In genomic region chr2:71696381-71696780, GRCh38 we compare ENCODE assay signal across 24 cellular contexts.
DNase-seq lines count a peak whose midpoint lies in the region; ATAC-seq and TF ChIP-seq lines count a peak whose summit lies in the region.
"Had no signal": no experiment of that assay in that cellular context is flagged by ENCODE, and none has a peak within 500 bp of the region (broad histone marks: within the 10 kb centered on the region; RNA-seq: fewer than 3 reads in every experiment).

No MANE protein-coding gene starts in this region.

- CTCF ChIA-PET in activated CD4-positive, alpha-beta T cell treated with anti-CD3 and anti-CD28 coated beads, Interleukin-2, amount 10 ng/mL, durations not matched to agents 7 days and 5 days (lab: Charles Lee): interaction anchor here (1.3 kb wide), 1 partner anchor 8 kb away, joined by 5 read pairs; no protein-coding TSS in a partner anchor

- no peak overlapping the region for H3K27ac Mint-ChIP-seq in GM23338
- H3K27ac Mint-ChIP-seq in chondrocyte (ENCODE audit: unreplicated experiment): peak overlapping the region; percentile 75
- H3K27ac Mint-ChIP-seq in activated CD4-positive, alpha-beta T cell treated with anti-CD3 and anti-CD28 coated beads, Interleukin-2, amount 10 ng/mL, durations not matched to agents 7 days and 5 days: no peak overlapping the region
- H3K27ac Mint-ChIP-seq: CD8-positive, alpha-beta T cell had no signal

- H2BK5ac ChIP-seq in neuronal stem cell (ENCODE audit: low read length): no peak overlapping the region

- H2BK15ac ChIP-seq in neuronal stem cell (ENCODE audit: low read length): no peak overlapping the region

- H3K4me3 Mint-ChIP-seq in GM23338: no peak overlapping the region
- H3K4me3 Mint-ChIP-seq in chondrocyte (ENCODE audit: unreplicated experiment): no peak overlapping the region
- no peak overlapping the region for H3K4me3 Mint-ChIP-seq in activated CD4-positive, alpha-beta T cell treated with anti-CD3 and anti-CD28 coated beads, Interleukin-2, amount 10 ng/mL, durations not matched to agents 7 days and 5 days
- H3K4me3 Mint-ChIP-seq: CD8-positive, alpha-beta T cell had no signal

- WGBS in neuronal stem cell (ENCODE audit: extremely low coverage in 2 of 2, insufficient read length in 2 of 2, insufficient replicate concordance in 1 of 2), 2 donors: no CpG with 5 or more reads among the region's 8 CpGs

- no peak for TF ChIP-seq CTCF in GM23338 (conservative IDR thresholded peaks at IDR 0.05; ENCODE audit: low read depth in 2 of 2)
- TF ChIP-seq CTCF in chondrocyte (IDR thresholded peaks at IDR 0.05): no peak

- DNase-seq in activated effector memory CD4-positive, alpha-beta T cell treated with anti-CD3 and anti-CD28 coated beads, Interleukin-2, amount 50 U/mL, for 16 hours: peak; percentile 39
- DNase-seq in activated effector memory CD4-positive, alpha-beta T cell treated with Interleukin-2 at 50 U/mL for 16 hours: no peak
- no peak for DNase-seq in GM23338 (ENCODE audit: low spot score)
- peak; percentile 55 for DNase-seq in chondrocyte (ENCODE audit: low spot score)
- DNase-seq in neuronal stem cell (ENCODE audit: low spot score): no peak
- DNase-seq in activated CD4-positive, alpha-beta T cell treated with anti-CD3 and anti-CD28 coated beads, Interleukin-2, amount 10 ng/mL, durations not matched to agents 7 days and 5 days: no peak
- DNase-seq in HUDEP-2 (lab: John Stamatoyannopoulos, UW; ENCODE audit: unreplicated experiment in 76 of 76): no peak
- DNase-seq in amniotic stem cell (lab: John Stamatoyannopoulos, UW): no peak
- DNase-seq: ACHN; CD8-positive, alpha-beta T cell; DMS153; NCI-H1092 treated with DMSO at 0.1 percent for 48 hours; NCI-H1436 treated with DMSO at 0.1 percent for 48 hours; NCI-H2029; NCI-H226; NCI-H510A treated with DMSO at 0.1 percent for 48 hours; NCI-H748 treated with DMSO at 0.1 percent for 48 hours; NK-92 treated with Interleukin-12 subunit alpha and Interleukin-12 subunit beta, amount 100 ng/mL, for 24 hours; SHP77 had no signal

- H4K91ac ChIP-seq in neuronal stem cell (ENCODE audit: low read depth, low read length, poor library complexity): no peak overlapping the region

- H3F3A ChIP-seq in GM23338 (replicated peaks; ENCODE audit: low read depth): no peaks in the 10 kb centered on the region

- H3K27ac ChIP-seq in GM23338 (ENCODE audit: low read depth) (no peak overlapping the region), neuronal stem cell (replicated peaks; ENCODE audit: low read length) (no peak overlapping the region)
- H3K27ac ChIP-seq: 22Rv1; BLaER1 treated with 17β-estradiol and CSF1 and Interleukin-3, amounts not matched to agents 10 nM and 100 nM; Peyer's patch had no signal

- no peaks in the 10 kb centered on the region for H3K9me3 ChIP-seq in neuronal stem cell (replicated peaks in 1 of 2; ENCODE audit: control insufficient read depth in 2 of 2, insufficient read depth in 1 of 2, low read depth in 1 of 2, low read length in 2 of 2)
- H3K9me3 ChIP-seq: BLaER1 treated with 17β-estradiol and CSF1 and Interleukin-3, amounts not matched to agents 10 nM and 100 nM; Peyer's patch had no signal

- no peaks in the 10 kb centered on the region for H3K9me2 ChIP-seq in GM23338 (ENCODE audit: insufficient read depth)

- H3K4me2 ChIP-seq in GM23338 (no peak overlapping the region), neuronal stem cell (ENCODE audit: insufficient read depth, low read length, poor library complexity, severe bottlenecking) (no peak overlapping the region)
- H3K4me2 ChIP-seq: BLaER1 treated with 17β-estradiol and CSF1 and Interleukin-3, amounts not matched to agents 10 nM and 100 nM had no signal

- peak overlapping the region; percentile 71 for H3K14ac ChIP-seq in neuronal stem cell (ENCODE audit: low read length)

- H3K36me3 Mint-ChIP-seq in GM23338 (ENCODE audit: low read depth): no peaks in the 10 kb centered on the region
- H3K36me3 Mint-ChIP-seq in chondrocyte (ENCODE audit: low read depth): no peaks in the 10 kb centered on the region
- H3K36me3 Mint-ChIP-seq in activated CD4-positive, alpha-beta T cell treated with anti-CD3 and anti-CD28 coated beads, Interleukin-2, amount 10 ng/mL, durations not matched to agents 7 days and 5 days (ENCODE audit: low read depth): no peaks in the 10 kb centered on the region
- H3K36me3 Mint-ChIP-seq: CD8-positive, alpha-beta T cell had no signal

- H3K4me1 Mint-ChIP-seq in GM23338 (peaks cover 48% of the 10 kb centered on the region), chondrocyte (ENCODE audit: low read depth) (peaks cover 42% of the 10 kb centered on the region)
- H3K4me1 Mint-ChIP-seq in activated CD4-positive, alpha-beta T cell treated with anti-CD3 and anti-CD28 coated beads, Interleukin-2, amount 10 ng/mL, durations not matched to agents 7 days and 5 days: no peaks in the 10 kb centered on the region

- no peaks in the 10 kb centered on the region for H3K79me1 ChIP-seq in neuronal stem cell (ENCODE audit: low read depth, low read length)

- no peak overlapping the region for H2AK5ac ChIP-seq in neuronal stem cell (ENCODE audit: low read depth, low read length)

- H3K4ac ChIP-seq in neuronal stem cell (ENCODE audit: low read length): no peak overlapping the region

- POLR2A ChIA-PET in activated CD4-positive, alpha-beta T cell treated with anti-CD3 and anti-CD28 coated beads, Interleukin-2, amount 10 ng/mL, durations not matched to agents 7 days and 5 days (lab: Charles Lee): no interaction called here

- H3K27me3 Mint-ChIP-seq in GM23338 (ENCODE audit: insufficient read depth, low read depth, poor library complexity) (peaks cover 18% of the 10 kb centered on the region), chondrocyte (ENCODE audit: low read depth) (no peaks in the 10 kb centered on the region)
- H3K27me3 Mint-ChIP-seq in activated CD4-positive, alpha-beta T cell treated with anti-CD3 and anti-CD28 coated beads, Interleukin-2, amount 10 ng/mL, durations not matched to agents 7 days and 5 days: peaks cover 2% of the 10 kb centered on the region

- H2BK120ac ChIP-seq in neuronal stem cell (ENCODE audit: low read depth, low read length): no peak overlapping the region

- H3K4me1 ChIP-seq in GM23338 (ENCODE audit: insufficient read depth) (peaks cover 20% of the 10 kb centered on the region), neuronal stem cell (ENCODE audit: control insufficient read depth in 2 of 2, insufficient read depth in 1 of 2, low read depth in 1 of 2, low read length in 2 of 2) (peaks cover 10 to 24% of the 10 kb centered on the region in 2 donors)
- H3K4me1 ChIP-seq: Peyer's patch had no signal

- H4K20me1 ChIP-seq in GM23338 (replicated peaks; ENCODE audit: insufficient read depth): no peaks in the 10 kb centered on the region

- no peak overlapping the region for H3K18ac ChIP-seq in neuronal stem cell (ENCODE audit: low read length)

- no peaks in the 10 kb centered on the region for H3K79me2 ChIP-seq in GM23338 (replicated peaks; ENCODE audit: insufficient read depth)

- H3K36me3 ChIP-seq in GM23338 (ENCODE audit: insufficient read depth) (no peaks in the 10 kb centered on the region), neuronal stem cell (replicated peaks in 1 of 2; ENCODE audit: control insufficient read depth in 2 of 2, insufficient read depth in 2 of 2, low read length in 2 of 2) (no peaks in the 10 kb centered on the region)
- H3K36me3 ChIP-seq: BLaER1 treated with 17β-estradiol and CSF1 and Interleukin-3, amounts not matched to agents 10 nM and 100 nM; Peyer's patch had no signal

- no peak overlapping the region for H3K23ac ChIP-seq in neuronal stem cell (ENCODE audit: low read depth, low read length, poor library complexity)

- H2AFZ ChIP-seq in GM23338 (0 out of 2 replicates have a peak overlapping the region, but pooled peaks have one; percentile 38), neuronal stem cell (ENCODE audit: low read length) (no peak overlapping the region)

- ATAC-seq in GM23338: no peak
- ATAC-seq: CD8-positive, alpha-beta T cell; HepG2; K562 had no signal

- no peak overlapping the region for H3K4me3 ChIP-seq in GM23338
- no peak overlapping the region for H3K4me3 ChIP-seq in neuronal stem cell (ENCODE audit: low read length in 2 of 2)
- H3K4me3 ChIP-seq: BLaER1 treated with 17β-estradiol and CSF1 and Interleukin-3, amounts not matched to agents 10 nM and 100 nM; K562; Peyer's patch had no signal

- no peak overlapping the region for H3K9ac ChIP-seq in neuronal stem cell (ENCODE audit: low read depth, low read length, poor library complexity)
- H3K9ac ChIP-seq: BLaER1 treated with 17β-estradiol and CSF1 and Interleukin-3, amounts not matched to agents 10 nM and 100 nM had no signal

- H2BK12ac ChIP-seq in neuronal stem cell (ENCODE audit: low read length): no peak overlapping the region

- H4K8ac ChIP-seq in neuronal stem cell (ENCODE audit: low read depth, low read length): no peak overlapping the region

- H3K9me3 Mint-ChIP-seq in GM23338 (peaks cover 9% of the 10 kb centered on the region; the same call in 1 of the 3 replicates), chondrocyte (ENCODE audit: low read depth) (no peaks in the 10 kb centered on the region)
- H3K9me3 Mint-ChIP-seq in activated CD4-positive, alpha-beta T cell treated with anti-CD3 and anti-CD28 coated beads, Interleukin-2, amount 10 ng/mL, durations not matched to agents 7 days and 5 days: no peaks in the 10 kb centered on the region
- H3K9me3 Mint-ChIP-seq: CD8-positive, alpha-beta T cell had no signal

- no peaks in the 10 kb centered on the region for H3K27me3 ChIP-seq in GM23338 (ENCODE audit: insufficient read depth)
- H3K27me3 ChIP-seq in neuronal stem cell (ENCODE audit: control insufficient read depth in 3 of 3, insufficient read depth in 3 of 3, low read depth in 1 of 3, low read length in 3 of 3): peaks cover 0 to 3% (median 0%) of the 10 kb centered on the region in 3 experiments
- H3K27me3 ChIP-seq: BLaER1 treated with 17β-estradiol and CSF1 and Interleukin-3, amounts not matched to agents 10 nM and 100 nM; Peyer's patch had no signal

TF ChIP-seq in GM23338, 12 proteins besides CTCF, POLR2A, EP300 and RAD21 (continues in another document):
- TF ChIP-seq STAT1 (IDR thresholded peaks at IDR 0.05; ENCODE audit: unreplicated experiment) (no peak), ETS1 (IDR thresholded peaks at IDR 0.05) (no peak), CREB1 (CRISPR knock-in tag; IDR thresholded peaks at IDR 0.05; ENCODE audit: low read depth) (no peak)

Comparison
In these comparisons a context has a peak if more than half of its experiments do, and no peak if none do; other contexts are left out.
1. DNase-seq: peak in activated effector memory CD4-positive, alpha-beta T cell treated with anti-CD3 and anti-CD28 coated beads, Interleukin-2, amount 50 U/mL, for 16 hours (single experiment) and chondrocyte (single experiment); none in activated effector memory CD4-positive, alpha-beta T cell treated with Interleukin-2 at 50 U/mL for 16 hours (single experiment), GM23338 (single experiment), neuronal stem cell (single experiment), activated CD4-positive, alpha-beta T cell treated with anti-CD3 and anti-CD28 coated beads, Interleukin-2, amount 10 ng/mL, durations not matched to agents 7 days and 5 days (single experiment), HUDEP-2 (0 of 76) and amniotic stem cell (single experiment).